15 cellular contexts compared by ENCODE assay signal in genomic region chr18:78296152-78296551, GRCh38.
A peak's percentile ranks its signal among the peaks of the same experiment; 100 is the strongest.
DNase-seq lines count a peak whose midpoint lies in the region; ATAC-seq and TF ChIP-seq lines count a peak whose summit lies in the region.
"Had no signal": no experiment of that assay in that cellular context is flagged by ENCODE, and none has a peak within 500 bp of the region (broad histone marks: within the 10 kb centered on the region; RNA-seq: fewer than 3 reads in every experiment).

No MANE protein-coding gene starts in this region.

- DNase-seq in Daoy (ENCODE audit: low read depth) (peak; percentile 30), GM13976 (ENCODE audit: low spot score) (peak; percentile 3), left lobe of liver (ENCODE audit: low spot score) (no peak), ureter (ENCODE audit: low spot score) (no peak), NCI-H226 (no peak)
- DNase-seq: C1 segment of cervical spinal cord; Calu3; CD4-positive, alpha-beta memory T cell; COR-L47; DMS53; DMS79 treated with DMSO at 0.1 percent for 48 hours; GOT3; H7; HCEC 1CT had no signal

- TF ChIP-seq CTCF in GM13976 (IDR thresholded peaks at IDR 0.05; ENCODE audit: borderline replicate concordance, control extremely low read depth, extremely low read depth, insufficient read depth, missing control alignments) = no peak

- peak; percentile 29 for ATAC-seq in left lobe of liver
- no peak for ATAC-seq in GM19395 (IDR thresholded peaks at IDR 0.05; ENCODE audit: unreplicated experiment)

- in situ Hi-C loops in GM13976 (cut with MboI; ENCODE audit: low sequenced_read_pairs, unreplicated experiment) = no loop called here

Comparison
In these comparisons a context has a peak if more than half of its experiments do, and no peak if none do; other contexts are left out.
1. DNase-seq: peak in Daoy (single experiment) and GM13976 (single experiment); none in left lobe of liver (single experiment), ureter (single experiment) and NCI-H226 (single experiment).